Comparison of ENCODE assay signal across 15 cellular contexts in genomic region chr11:57310091-57310490, GRCh38. TPM values are rescaled to one million over a fixed set of nuclear protein-coding genes. Genes with fewer than 3 reads are reported as not detected.
DNase-seq lines count a peak whose midpoint lies in the region; ATAC-seq and TF ChIP-seq lines count a peak whose summit lies in the region.
"Had no signal": no experiment of that assay in that cellular context is flagged by ENCODE, and none has a peak within 500 bp of the region (broad histone marks: within the 10 kb centered on the region; RNA-seq: fewer than 3 reads in every experiment).

No MANE protein-coding gene starts in this region.

- DNase-seq in activated naive CD4-positive, alpha-beta T cell treated with anti-CD3 and anti-CD28 coated beads, Interleukin-2, amount 50 U/mL, for 72 hours (ENCODE audit: low spot score in 2 of 2): no peak
- no peak for DNase-seq in activated naive CD4-positive, alpha-beta T cell treated with anti-CD3 and anti-CD28 coated beads, Interleukin-2, amount 10 ng/mL, durations not matched to agents 7 days and 5 days
- no peak for DNase-seq in epithelial cell of proximal tubule (ENCODE audit: low read depth)
- no peak for DNase-seq in neural crest cell (ENCODE audit: low read depth, low spot score)
- DNase-seq in upper lobe of right lung: peak; percentile 60
- DNase-seq in stimulated activated CD4-positive, alpha-beta T cell treated with anti-CD3 and anti-CD28 coated beads, Interleukin-4, amount 100 ng/mL, for 24 hours: no peak
- DNase-seq in activated CD4-positive, CD25-positive, alpha-beta regulatory T cell treated with anti-CD3 and anti-CD28 coated beads, Interleukin-2, amount 50 U/mL, for 72 hours: no peak
- DNase-seq: activated naive CD8-positive, alpha-beta T cell treated with anti-CD3 and anti-CD28 coated beads, Interleukin-2, amount 10 ng/mL, durations not matched to agents 7 days and 5 days; Kasumi-1; stimulated activated CD4-positive, alpha-beta T cell treated with anti-CD3 and anti-CD28 coated beads, Interleukin-2, amount 100 ng/mL, for 24 hours; stimulated activated naive CD4-positive, alpha-beta T cell; T-helper 9 cell had no signal

- peaks cover 53% of the 10 kb centered on the region for H3K36me3 ChIP-seq in upper lobe of right lung
- H3K36me3 ChIP-seq: neutrophil had no signal

- intact Hi-C loops in upper lobe of right lung (cut with DNase I): no loop called here

- peak overlapping the region; percentile 78 for H3K27ac ChIP-seq in upper lobe of right lung
- H3K27ac ChIP-seq: neutrophil had no signal

- H3K27me3 Mint-ChIP-seq in activated naive CD4-positive, alpha-beta T cell treated with anti-CD3 and anti-CD28 coated beads, Interleukin-2, amount 10 ng/mL, durations not matched to agents 7 days and 5 days: no peaks in the 10 kb centered on the region
- H3K27me3 Mint-ChIP-seq in neural crest cell (ENCODE audit: low read depth): no peaks in the 10 kb centered on the region
- H3K27me3 Mint-ChIP-seq: activated naive CD8-positive, alpha-beta T cell treated with anti-CD3 and anti-CD28 coated beads, Interleukin-2, amount 10 ng/mL, durations not matched to agents 7 days and 5 days had no signal

- CTCF ChIA-PET in activated naive CD4-positive, alpha-beta T cell treated with anti-CD3 and anti-CD28 coated beads, Interleukin-2, amount 10 ng/mL, durations not matched to agents 7 days and 5 days (lab: Charles Lee): interaction anchor here (1.0 kb wide), 1 partner anchor 16 kb away, joined by 3 read pairs; no protein-coding TSS in a partner anchor

- H3K4me3 Mint-ChIP-seq in activated naive CD4-positive, alpha-beta T cell treated with anti-CD3 and anti-CD28 coated beads, Interleukin-2, amount 10 ng/mL, durations not matched to agents 7 days and 5 days: no peak overlapping the region
- peak overlapping the region; percentile 5 for H3K4me3 Mint-ChIP-seq in neural crest cell

- peaks cover 74% of the 10 kb centered on the region for H3K4me1 ChIP-seq in upper lobe of right lung

- peaks cover 4 to 9% of the 10 kb centered on the region in 2 donors for H3K36me3 Mint-ChIP-seq in activated naive CD4-positive, alpha-beta T cell treated with anti-CD3 and anti-CD28 coated beads, Interleukin-2, amount 50 U/mL, for 72 hours
- H3K36me3 Mint-ChIP-seq in activated naive CD4-positive, alpha-beta T cell treated with anti-CD3 and anti-CD28 coated beads, Interleukin-2, amount 10 ng/mL, durations not matched to agents 7 days and 5 days: peaks cover 3% of the 10 kb centered on the region
- H3K36me3 Mint-ChIP-seq in neural crest cell (ENCODE audit: low read depth): peaks cover 23% of the 10 kb centered on the region

- TF ChIP-seq CTCF in epithelial cell of proximal tubule (conservative IDR thresholded peaks at IDR 0.05; ENCODE audit: low read depth, low read length): no peak
- no peak for TF ChIP-seq CTCF in neural crest cell (conservative IDR thresholded peaks at IDR 0.05)
- TF ChIP-seq CTCF in upper lobe of right lung (IDR thresholded peaks at IDR 0.05): no peak

- H3K9me3 Mint-ChIP-seq in activated naive CD4-positive, alpha-beta T cell treated with anti-CD3 and anti-CD28 coated beads, Interleukin-2, amount 50 U/mL, for 72 hours: no peaks in the 10 kb centered on the region
- H3K9me3 Mint-ChIP-seq in activated naive CD4-positive, alpha-beta T cell treated with anti-CD3 and anti-CD28 coated beads, Interleukin-2, amount 10 ng/mL, durations not matched to agents 7 days and 5 days: no peaks in the 10 kb centered on the region
- no peaks in the 10 kb centered on the region for H3K9me3 Mint-ChIP-seq in neural crest cell
- H3K9me3 Mint-ChIP-seq: activated naive CD8-positive, alpha-beta T cell treated with anti-CD3 and anti-CD28 coated beads, Interleukin-2, amount 10 ng/mL, durations not matched to agents 7 days and 5 days had no signal

- peak overlapping the region; percentile 19 to 22 for H3K27ac Mint-ChIP-seq in activated naive CD4-positive, alpha-beta T cell treated with anti-CD3 and anti-CD28 coated beads, Interleukin-2, amount 50 U/mL, for 72 hours
- H3K27ac Mint-ChIP-seq in activated naive CD4-positive, alpha-beta T cell treated with anti-CD3 and anti-CD28 coated beads, Interleukin-2, amount 10 ng/mL, durations not matched to agents 7 days and 5 days: no peak overlapping the region
- H3K27ac Mint-ChIP-seq in neural crest cell (ENCODE audit: unreplicated experiment): peak overlapping the region; percentile 71

- H3K4me1 Mint-ChIP-seq in activated naive CD4-positive, alpha-beta T cell treated with anti-CD3 and anti-CD28 coated beads, Interleukin-2, amount 10 ng/mL, durations not matched to agents 7 days and 5 days: peaks cover 18% of the 10 kb centered on the region
- H3K4me1 Mint-ChIP-seq in neural crest cell: peaks cover 12% of the 10 kb centered on the region

- H3K4me3 ChIP-seq in epithelial cell of proximal tubule (ENCODE audit: low read depth, low read length) (peak overlapping the region; percentile 51), upper lobe of right lung (peak overlapping the region; percentile 51)

- no peaks in the 10 kb centered on the region for H3K27me3 ChIP-seq in upper lobe of right lung

- H3K9me3 ChIP-seq in upper lobe of right lung: no peaks in the 10 kb centered on the region
- H3K9me3 ChIP-seq: neutrophil had no signal

- no peak for ATAC-seq in activated naive CD4-positive, alpha-beta T cell treated with anti-CD3 and anti-CD28 coated beads, Interleukin-2, amount 50 U/mL, for 72 hours
- ATAC-seq in upper lobe of right lung (no peak), GM18873 (IDR thresholded peaks at IDR 0.05; ENCODE audit: low FRiP score, unreplicated experiment) (no peak)

RNA-seq across cellular contexts. Expression of gene TNKS1BP1, which starts 14.7 kb away (rescaled TPM):
- 10 to 100 TPM in 1 of 2 donors, 1 to 10 TPM in 1; 5.6 to 17.7 TPM for total RNA-seq in activated naive CD4-positive, alpha-beta T cell treated with anti-CD3 and anti-CD28 coated beads, Interleukin-2, amount 50 U/mL, for 72 hours
- total RNA-seq in epithelial cell of proximal tubule (65.4 and 66.3 TPM in 2 replicates), neural crest cell (105 and 114 TPM in 2 replicates), upper lobe of right lung (189 TPM)

RNA-seq across cellular contexts. Expression of gene SSRP1, which starts 25.6 kb away (rescaled TPM):
- 100 to 1,000 TPM in 1 of 2 donors, 10 to 100 TPM in 1; 59.9 to 250 TPM for total RNA-seq in activated naive CD4-positive, alpha-beta T cell treated with anti-CD3 and anti-CD28 coated beads, Interleukin-2, amount 50 U/mL, for 72 hours
- total RNA-seq in epithelial cell of proximal tubule (141 and 218 TPM in 2 replicates), neural crest cell (280 TPM in 2 replicates), upper lobe of right lung (64.7 TPM)

RNA-seq across cellular contexts. Expression of gene P2RX3, which starts 28.1 kb away (rescaled TPM):
- not detected for total RNA-seq in activated naive CD4-positive, alpha-beta T cell treated with anti-CD3 and anti-CD28 coated beads, Interleukin-2, amount 50 U/mL, for 72 hours
- total RNA-seq in epithelial cell of proximal tubule (not detected in 2 replicates), neural crest cell (14.3 and 15.5 TPM in 2 replicates), upper lobe of right lung (not detected)
- total RNA-seq: A172; activated naive CD8-positive, alpha-beta T cell treated with anti-CD3 and anti-CD28 coated beads, Interleukin-2, amount 10 ng/mL, durations not matched to agents 7 days and 5 days had no signal

Comparison
In these comparisons a context has a peak if more than half of its experiments do, and no peak if none do; other contexts are left out.
1. RNA of gene P2RX3, which starts 28.1 kb away (total RNA-seq): 14.3 to 15.5 TPM in neural crest cell; not detected in activated naive CD4-positive, alpha-beta T cell treated with anti-CD3 and anti-CD28 coated beads, Interleukin-2, amount 50 U/mL, for 72 hours, not detected in epithelial cell of proximal tubule and not detected in upper lobe of right lung (single experiment); every median in the first group is over 10 times any median in the second.